Comparison of ENCODE assay signal across 9 cellular contexts in genomic region chr4:68271851-68272756, GRCh38. TPM values are rescaled to one million over a fixed set of nuclear protein-coding genes. Genes with fewer than 3 reads are reported as not detected.
A peak's percentile ranks its signal among the peaks of the same experiment; 100 is the strongest.
DNase-seq lines count a peak whose midpoint lies in the region; ATAC-seq, FAIRE-seq and TF ChIP-seq lines count a peak whose summit lies in the region.
"Had no signal": no experiment of that assay in that cellular context is flagged by ENCODE, and none has a peak within 500 bp of the region (broad histone marks: within the 10 kb centered on the region; RNA-seq: fewer than 3 reads in every experiment).

No MANE protein-coding gene starts in this region.

- H3K9me3 ChIP-seq in kidney (ENCODE audit: control insufficient read depth in 1 of 2, low read length in 2 of 2) (no peaks in the 10 kb centered on the region), thyroid gland (no peaks in the 10 kb centered on the region)

- TF ChIP-seq POLR2A in thyroid gland (IDR thresholded peaks at IDR 0.05), result no peak

- TF ChIP-seq CTCF in bronchial epithelial cell (IDR thresholded peaks at IDR 0.05; ENCODE audit: insufficient read depth, low read length, severe bottlenecking), result peak; percentile 40
- TF ChIP-seq CTCF in kidney (IDR thresholded peaks at IDR 0.05; ENCODE audit: borderline replicate concordance, extremely low read depth, insufficient read depth), result peak; percentile 80
- TF ChIP-seq CTCF in thyroid gland (IDR thresholded peaks at IDR 0.05), result peak; percentile 49 to 83 (median 68)

- H3K4me1 ChIP-seq in kidney (ENCODE audit: control insufficient read depth in 1 of 2, insufficient read depth in 1 of 2, low read depth in 1 of 2, low read length in 2 of 2), result peaks cover 0 to 4% of the 10 kb centered on the region in 2 donors
- H3K4me1 ChIP-seq in thyroid gland, result no peaks in the 10 kb centered on the region

- H3K36me3 ChIP-seq in bronchial epithelial cell (ENCODE audit: control insufficient read depth, insufficient read depth, low read length) (no peaks in the 10 kb centered on the region), kidney (ENCODE audit: control insufficient read depth in 1 of 2, insufficient read depth in 2 of 2, low read length in 2 of 2) (no peaks in the 10 kb centered on the region), thyroid gland (no peaks in the 10 kb centered on the region)
- H3K36me3 ChIP-seq: BLaER1 treated with 17β-estradiol and CSF1 and Interleukin-3, amounts not matched to agents 10 nM and 100 nM had no signal

- 7 to 17% methylated on average over 13 of the region's 13 CpGs for WGBS in thyroid gland, 2 donors

- H3K4me3 ChIP-seq in bronchial epithelial cell (ENCODE audit: low read depth, low read length) (no peak overlapping the region), kidney (ENCODE audit: low read length in 2 of 2) (peak overlapping the region; percentile 45 to 46), thyroid gland (replicated peaks in 1 of 3) (no peak overlapping the region)
- H3K4me3 ChIP-seq: BLaER1 treated with 17β-estradiol and CSF1 and Interleukin-3, amounts not matched to agents 10 nM and 100 nM had no signal

- intact Hi-C loops in kidney (cut with DNase I) (loop anchor here (5.0 kb wide), 1 partner anchor 105 kb away; no protein-coding TSS in a partner anchor), thyroid gland (cut with DNase I) (loop anchor here (5.0 kb wide), 1 partner anchor 105 kb away; no protein-coding TSS in a partner anchor)

- H3K9ac ChIP-seq in kidney (ENCODE audit: low read length in 2 of 2), result no peak overlapping the region
- H3K9ac ChIP-seq: BLaER1 treated with 17β-estradiol and CSF1 and Interleukin-3, amounts not matched to agents 10 nM and 100 nM had no signal

- FAIRE-seq in bronchial epithelial cell (lab: Jason Lieb, UNC) (no peak), kidney (lab: Jason Lieb, UNC) (peak; percentile 98)

- H3K27ac ChIP-seq in kidney (ENCODE audit: low read depth in 2 of 2, low read length in 2 of 2) (no peak overlapping the region), thyroid gland (no peak overlapping the region)
- H3K27ac ChIP-seq: BLaER1 treated with 17β-estradiol and CSF1 and Interleukin-3, amounts not matched to agents 10 nM and 100 nM had no signal

- ATAC-seq in GM18868 (IDR thresholded peaks at IDR 0.05; ENCODE audit: unreplicated experiment) (peak; percentile 70), HG03039 (IDR thresholded peaks at IDR 0.05; ENCODE audit: unreplicated experiment) (peak; percentile 67)

- H3K27me3 ChIP-seq in bronchial epithelial cell (ENCODE audit: control insufficient read depth, insufficient read depth, low read length) (no peaks in the 10 kb centered on the region), thyroid gland (no peaks in the 10 kb centered on the region)
- H3K27me3 ChIP-seq: BLaER1 treated with 17β-estradiol and CSF1 and Interleukin-3, amounts not matched to agents 10 nM and 100 nM had no signal

- peak; percentile 54 for DNase-seq in NCI-H1092 treated with DMSO at 0.1 percent for 48 hours (lab: John Stamatoyannopoulos, UW)
- DNase-seq in NCI-H1092 (lab: John Stamatoyannopoulos, UW), result no peak
- peak; percentile 24 for DNase-seq in NCI-H69 (lab: John Stamatoyannopoulos, UW)
- DNase-seq in bronchial epithelial cell (ENCODE audit: low read depth), result peak; percentile 65
- DNase-seq in kidney, result no peak
- no peak for DNase-seq in thyroid gland

RNA-seq across cellular contexts. Expression of gene TMPRSS11B, which starts 26.6 kb away (rescaled TPM):
- 0.79 and 2.3 TPM in 2 replicates for total RNA-seq in bronchial epithelial cell
- not detected for total RNA-seq in kidney
- not detected for polyA plus RNA-seq in kidney (ENCODE audit: insufficient read depth, low read depth, low replicate concordance)
- not detected for total RNA-seq in thyroid gland

Comparison
In these comparisons a context has a peak if more than half of its experiments do, and no peak if none do; other contexts are left out.
1. DNase-seq: peak in NCI-H1092 treated with DMSO at 0.1 percent for 48 hours (single experiment), NCI-H69 (single experiment) and bronchial epithelial cell (single experiment); none in NCI-H1092 (single experiment), kidney (single experiment) and thyroid gland (0 of 2).
2. H3K4me3 ChIP-seq: peak in kidney (2 of 2); none in bronchial epithelial cell (single experiment) and thyroid gland (0 of 3).
3. Peak in every context shown above with its lines, with median percentiles within 50 percentile points of each other: CTCF ChIP-seq.